Comparison of ENCODE assay signal across 10 cellular contexts in the genomic region with DNA sequence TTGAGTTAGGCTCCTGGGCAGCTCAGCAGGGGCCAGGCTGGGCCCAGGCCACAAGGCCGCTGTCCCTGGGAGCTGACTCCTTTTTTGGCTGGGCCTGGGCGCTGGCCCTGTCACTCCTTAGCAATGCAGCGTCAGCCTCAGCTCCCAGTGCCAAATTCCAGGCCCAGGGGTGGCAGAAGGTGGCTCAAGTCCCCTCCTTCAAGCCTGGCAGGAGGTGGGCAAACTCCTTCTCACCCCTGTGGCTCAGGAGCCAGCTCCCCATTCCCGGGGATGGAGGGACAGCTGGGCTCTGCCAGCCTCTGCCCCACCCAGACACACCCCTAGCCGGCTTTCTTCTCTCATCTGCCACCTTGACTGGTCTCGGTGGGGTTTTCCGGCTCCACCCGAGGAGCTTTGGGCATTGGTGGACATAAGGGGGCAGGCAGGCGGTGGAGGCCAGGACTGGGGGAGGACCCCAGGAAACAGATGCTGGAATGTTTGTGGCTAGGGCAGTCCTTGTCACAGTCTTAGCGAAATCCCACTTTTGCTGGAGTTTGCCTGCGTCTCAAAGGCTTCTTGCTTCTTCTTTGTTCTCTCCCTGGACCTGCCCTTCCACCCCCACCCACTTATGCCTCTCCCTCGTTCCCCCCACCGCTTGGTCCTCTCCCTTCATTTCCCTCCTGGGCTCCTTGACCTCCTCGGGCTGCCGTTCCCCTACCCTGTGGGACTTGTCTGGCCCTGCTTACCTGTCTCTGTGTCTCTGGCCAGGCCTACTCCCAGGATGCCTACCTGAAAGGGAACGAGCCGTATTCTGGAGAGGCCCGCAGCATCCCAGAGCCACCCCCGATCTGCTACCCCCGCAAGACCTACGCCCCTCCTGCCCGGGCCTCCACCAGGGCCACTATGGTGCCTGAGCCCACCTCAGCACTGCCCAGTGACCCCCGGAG. TPM values are rescaled to one million over a fixed set of nuclear protein-coding genes. Genes with fewer than 3 reads are reported as not detected.
A peak's percentile ranks its signal among the peaks of the same experiment; 100 is the strongest.
DNase-seq lines count a peak whose midpoint lies in the region; FAIRE-seq and TF ChIP-seq lines count a peak whose summit lies in the region.
"Had no signal": no experiment of that assay in that cellular context is flagged by ENCODE, and none has a peak within 500 bp of the region (broad histone marks: within the 10 kb centered on the region; RNA-seq: fewer than 3 reads in every experiment).

No MANE protein-coding gene starts in this region.

- H3K4me1 Mint-ChIP-seq in MCF 10A (ENCODE audit: insufficient read depth, unreplicated experiment) (peaks cover 38% of the 10 kb centered on the region), immature natural killer cell (no peaks in the 10 kb centered on the region), CD14-positive monocyte (no peaks in the 10 kb centered on the region)
- H3K4me1 Mint-ChIP-seq: IgD-negative memory B cell had no signal

- TSS peak; percentile 64 for BruUV-seq in MCF 10A (replicated peaks; lab: Mats Ljungman, UMichigan)

- peak overlapping the region; percentile 98 for H3K27ac Mint-ChIP-seq in MCF 10A (ENCODE audit: low read depth, unreplicated experiment)
- peak overlapping the region in 1 of 6 donors; percentile 69 for H3K27ac Mint-ChIP-seq in immature natural killer cell
- H3K27ac Mint-ChIP-seq in CD14-positive monocyte, result no peak overlapping the region
- H3K27ac Mint-ChIP-seq: IgD-negative memory B cell had no signal

- H3K36me3 ChIP-seq in H7 (replicated peaks; ENCODE audit: control insufficient read depth, insufficient read depth, low read length) (peaks cover 31% of the 10 kb centered on the region), keratinocyte (ENCODE audit: control insufficient read depth in 2 of 2, extremely low read depth in 1 of 2, insufficient read depth in 2 of 2, low read length in 2 of 2) (peaks cover 26 to 33% of the 10 kb centered on the region in 2 experiments)

- H3K4me1 ChIP-seq in keratinocyte (ENCODE audit: control insufficient read depth, extremely low read depth, insufficient read depth, low read length), result peaks cover 22% of the 10 kb centered on the region

- CTCF ChIA-PET in MCF 10A (lab: Yijun Ruan, JAX), result interaction anchor here (0.7 kb wide), 1 partner anchor 117 kb away, joined by 5 read pairs; no protein-coding TSS in a partner anchor

- H3K4me3 Mint-ChIP-seq in MCF 10A (ENCODE audit: unreplicated experiment) (peak overlapping the region; percentile 79), immature natural killer cell (no peak overlapping the region), CD14-positive monocyte (no peak overlapping the region)
- H3K4me3 Mint-ChIP-seq: IgD-negative memory B cell had no signal

- H3K9me3 Mint-ChIP-seq in MCF 10A (ENCODE audit: unreplicated experiment), result peaks cover 8% of the 10 kb centered on the region
- H3K9me3 Mint-ChIP-seq in immature natural killer cell, result no peaks in the 10 kb centered on the region
- no peaks in the 10 kb centered on the region for H3K9me3 Mint-ChIP-seq in CD14-positive monocyte
- H3K9me3 Mint-ChIP-seq: IgD-negative memory B cell had no signal

- POLR2A ChIA-PET in MCF 10A (lab: Yijun Ruan, JAX), result interaction anchor here (1.3 to 1.4 kb wide), 2 partner anchors 11 to 239 kb away, joined by 3 to 5 read pairs; partner anchors contain the start of gene MLLT6

- H3K9me3 ChIP-seq in keratinocyte (ENCODE audit: control insufficient read depth, low read depth, low read length), result no peaks in the 10 kb centered on the region

- dilution Hi-C loops in keratinocyte (cut with MboI; ENCODE audit: extremely low pct_ligation_motif_present, low sequenced_read_pairs), result no loop called here

- FAIRE-seq in keratinocyte (lab: Jason Lieb, UNC), result no peak
- FAIRE-seq: GM18507 had no signal

- TF ChIP-seq CTCF in MCF 10A (IDR thresholded peaks at IDR 0.05; ENCODE audit: unreplicated experiment) (no peak), keratinocyte (optimal IDR thresholded peaks at IDR 0.05 in 1 of 3, IDR thresholded peaks at IDR 0.05 in 1 of 3, conservative IDR thresholded peaks at IDR 0.05 in 1 of 3; ENCODE audit: extremely low read depth in 1 of 3, insufficient read depth in 2 of 3, low read length in 3 of 3) (no peak), CD14-positive monocyte (IDR thresholded peaks at IDR 0.05) (no peak)

- H3K79me2 ChIP-seq in keratinocyte (ENCODE audit: control insufficient read depth, insufficient read depth, low read length), result peaks cover 26% of the 10 kb centered on the region

- H3K36me3 Mint-ChIP-seq in MCF 10A (ENCODE audit: insufficient read depth, unreplicated experiment) (peaks cover 7% of the 10 kb centered on the region), immature natural killer cell (no peaks in the 10 kb centered on the region), CD14-positive monocyte (peaks cover 13% of the 10 kb centered on the region in 2 donors)
- H3K36me3 Mint-ChIP-seq: IgD-negative memory B cell had no signal

- H4K20me1 ChIP-seq in keratinocyte (ENCODE audit: control insufficient read depth, extremely low read depth, insufficient read depth, low read length), result no peaks in the 10 kb centered on the region

- intact Hi-C loops in MCF 10A (cut with micrococcal nuclease), result loop anchor here (2.0 kb wide), 1 partner anchor 37 kb away; the partner anchor contains the start of gene ARHGAP23
- intact Hi-C loops in CD14-positive monocyte (cut with micrococcal nuclease), result no loop called here

- peak overlapping the region; percentile 78 for H3K4me2 ChIP-seq in keratinocyte (ENCODE audit: control insufficient read depth, extremely low read depth, insufficient read depth, low read depth, low read length)

- no peaks in the 10 kb centered on the region for H3K9me1 ChIP-seq in keratinocyte (ENCODE audit: control insufficient read depth, extremely low read depth, insufficient read depth, low read length)

- H3K9ac ChIP-seq in keratinocyte (ENCODE audit: control insufficient read depth, extremely low read depth, insufficient read depth, low read length), result peak overlapping the region; percentile 90

- DNase-seq in H7 (peak; percentile 59), MCF 10A (ENCODE audit: unreplicated experiment) (peak; percentile 58), keratinocyte (ENCODE audit: low read depth, low spot score) (no peak), stromal cell of bone marrow (ENCODE audit: low read depth) (peak; percentile 72), putamen (ENCODE audit: low spot score) (no peak), SKM-1 treated with dmso at 0.1 percent for 144 hours (lab: John Stamatoyannopoulos, UW; ENCODE audit: unreplicated experiment) (no peak), immature natural killer cell (no peak), CD14-positive monocyte (ENCODE audit: low spot score) (no peak)

- H3K4me3 ChIP-seq in H7 (ENCODE audit: insufficient read depth, low read depth, low read length), result no peak overlapping the region
- peak overlapping the region; percentile 52 to 89 (median 67) for H3K4me3 ChIP-seq in keratinocyte (ENCODE audit: control insufficient read depth in 2 of 3, extremely low read depth in 1 of 3, insufficient read depth in 2 of 3, low read depth in 1 of 3, low read length in 3 of 3)

- no peaks in the 10 kb centered on the region for H3K27me3 ChIP-seq in H7 (ENCODE audit: control insufficient read depth, insufficient read depth, low read length)
- H3K27me3 ChIP-seq in keratinocyte (ENCODE audit: control insufficient read depth, extremely low read depth, insufficient read depth, low read length), result no peaks in the 10 kb centered on the region

- H2AFZ ChIP-seq in keratinocyte (ENCODE audit: control insufficient read depth, low read length), result no peak overlapping the region

- H3K27ac ChIP-seq in keratinocyte (ENCODE audit: control insufficient read depth, insufficient read depth, low read length), result peak overlapping the region; percentile 92

- H3K27me3 Mint-ChIP-seq in MCF 10A (ENCODE audit: insufficient read depth, unreplicated experiment) (no peaks in the 10 kb centered on the region), immature natural killer cell (ENCODE audit: low read depth in 3 of 3) (peaks cover 0 to 11% (median 2%) of the 10 kb centered on the region in 3 donors), CD14-positive monocyte (ENCODE audit: low read depth in 3 of 3) (peaks cover 0 to 4% (median 0%) of the 10 kb centered on the region in 3 donors)

RNA-seq across cellular contexts. Expression of gene ARHGAP23, which starts 37.4 kb away (rescaled TPM):
- 15.4 and 17.2 TPM in 2 replicates for total RNA-seq in H7 (2014; rRNA removed; shearing (Covaris generic))
- total RNA-seq in MCF 10A (2022), result 23.2 and 29.2 TPM in 2 replicates
- polyA plus RNA-seq in keratinocyte (6.0 to 12.3 TPM (median 6.1 TPM) in 3 replicates), immature natural killer cell (not detected), CD14-positive monocyte (under 1 TPM; 0.03 to 0.09 TPM)
- 17.8 TPM for polyA plus RNA-seq in keratinocyte (2011; ENCODE audit: low read depth)
- 7.3 and 7.9 TPM in 2 replicates for polyA plus RNA-seq in keratinocyte (2011; cell fraction: cytosol; rRNA removed)
- 17.2 and 23.8 TPM in 2 replicates for polyA plus RNA-seq in keratinocyte (2011; cell fraction: nucleus; rRNA removed)
- polyA plus RNA-seq in keratinocyte (2012; ENCODE audit: low replicate concordance), result 17.6 and 27.2 TPM in 2 replicates
- polyA minus RNA-seq in keratinocyte, result 7.6 to 69.9 TPM (median 16.7 TPM) in 3 replicates
- polyA minus RNA-seq in keratinocyte (2011; cell fraction: cytosol; rRNA and poly(A)+ RNA removed), result 10.2 TPM
- 22.2 and 22.7 TPM in 2 replicates for polyA minus RNA-seq in keratinocyte (2011; cell fraction: nucleus; rRNA and poly(A)+ RNA removed)
- polyA plus RNA-seq: IgD-negative memory B cell had no signal

Comparison
In these comparisons a context has a peak if more than half of its experiments do, and no peak if none do; other contexts are left out.
1. DNase-seq: peak in H7 (single experiment), MCF 10A (single experiment) and stromal cell of bone marrow (single experiment); none in keratinocyte (single experiment), putamen (single experiment), SKM-1 treated with dmso at 0.1 percent for 144 hours (single experiment), immature natural killer cell (0 of 3) and CD14-positive monocyte (single experiment).